9 cellular contexts compared by ENCODE assay signal in genomic region chr12:22287776-22288621, GRCh38. TPM values are rescaled to one million over a fixed set of nuclear protein-coding genes. Genes with fewer than 3 reads are reported as not detected.
A peak's percentile ranks its signal among the peaks of the same experiment; 100 is the strongest.
DNase-seq lines count a peak whose midpoint lies in the region; ATAC-seq, FAIRE-seq and TF ChIP-seq lines count a peak whose summit lies in the region.
"Had no signal": no experiment of that assay in that cellular context is flagged by ENCODE, and none has a peak within 500 bp of the region (broad histone marks: within the 10 kb centered on the region; RNA-seq: fewer than 3 reads in every experiment).

No MANE protein-coding gene starts in this region.

- TF ChIP-seq POLR2A in HepG2 (IDR thresholded peaks at IDR 0.05; ENCODE audit: insufficient read depth in 1 of 2, low read depth in 2 of 2, low read length in 2 of 2) (no peak), uterus (IDR thresholded peaks at IDR 0.05) (no peak)

- ATAC-seq in HepG2 (no peak), sciatic nerve (no peak)

- no peak for TF ChIP-seq CTCF in AG10803 (conservative IDR thresholded peaks at IDR 0.05; ENCODE audit: low read length)
- no peak for TF ChIP-seq CTCF in HepG2 (CRISPR knock-in tag; IDR thresholded peaks at IDR 0.05)
- no peak for TF ChIP-seq CTCF in uterus (IDR thresholded peaks at IDR 0.05)

- no peak overlapping the region for H3K4me3 ChIP-seq in AG10803 (ENCODE audit: low read length)
- H3K4me3 ChIP-seq in HUES6 (ENCODE audit: low read depth, low read length): 0 out of 2 replicates have a peak overlapping the region, but pooled peaks have one; percentile 0
- H3K4me3 ChIP-seq in HepG2 (replicated peaks in 1 of 3; ENCODE audit: insufficient read depth in 1 of 3, low read depth in 2 of 3, low read length in 3 of 3): no peak overlapping the region
- no peak overlapping the region for H3K4me3 ChIP-seq in uterus

- H3K9ac ChIP-seq in HUES6 (ENCODE audit: low read length): no peak overlapping the region
- no peak overlapping the region for H3K9ac ChIP-seq in HepG2 (ENCODE audit: insufficient read depth, low read depth, low read length)

- H3K36me3 ChIP-seq in HUES6 (ENCODE audit: control insufficient read depth, insufficient read depth, low read length): no peaks in the 10 kb centered on the region
- H3K36me3 ChIP-seq in HepG2 (replicated peaks in 1 of 2; ENCODE audit: control insufficient read depth in 1 of 2, insufficient read depth in 2 of 2, low read length in 2 of 2): no peaks in the 10 kb centered on the region
- no peaks in the 10 kb centered on the region for H3K36me3 ChIP-seq in uterus

- H3K4me1 ChIP-seq in HUES6 (ENCODE audit: control insufficient read depth, insufficient read depth, low read length) (peaks cover 9% of the 10 kb centered on the region), HepG2 (ENCODE audit: insufficient read depth, low read length) (no peaks in the 10 kb centered on the region), uterus (peaks cover 0 to 2% of the 10 kb centered on the region in 2 donors)

- H3K4me2 ChIP-seq in HepG2 (ENCODE audit: low read depth, low read length): no peak overlapping the region

- POLR2A ChIA-PET in HepG2 (lab: Yijun Ruan, JAX): no interaction called here

- CTCF ChIA-PET in HepG2 (lab: Yijun Ruan, JAX; ENCODE audit: low intra/inter-chr PET ratio, low total read pairs): no interaction called here

- no peak for TF ChIP-seq RAD21 in HepG2 (CRISPR knock-in tag; IDR thresholded peaks at IDR 0.05)

- H3K27ac ChIP-seq in HUES6 (ENCODE audit: low read depth, low read length): no peak overlapping the region
- no peak overlapping the region for H3K27ac ChIP-seq in HepG2 (ENCODE audit: extremely low read length, insufficient read depth, low read length)
- peak overlapping the region in 1 of 2 donors; percentile 20 for H3K27ac ChIP-seq in uterus

- FAIRE-seq in HepG2 (lab: Jason Lieb, UNC): no peak

- H3K79me2 ChIP-seq in HepG2 (ENCODE audit: insufficient read depth, low read length): no peaks in the 10 kb centered on the region

- 10% methylated on average over 11 of the region's 11 CpGs for WGBS in HepG2 (ENCODE audit: low lambda C conversion rate)

- H4K20me1 ChIP-seq in HepG2 (ENCODE audit: insufficient read depth, low read length): no peaks in the 10 kb centered on the region

- in situ Hi-C loops in HepG2 (cut with HindIII; ENCODE audit: extremely low pct_ligation_motif_present, low pct_unique_long_range_greater_than_20kb): no loop called here

- no peaks in the 10 kb centered on the region; the same call in 1 of the 2 replicates for H3K27me3 ChIP-seq in HUES6 (ENCODE audit: control insufficient read depth, insufficient read depth, low read length)
- H3K27me3 ChIP-seq in HepG2 (ENCODE audit: control insufficient read depth in 1 of 2, insufficient read depth in 2 of 2, low read length in 2 of 2): no peaks in the 10 kb centered on the region
- H3K27me3 ChIP-seq in uterus: no peaks in the 10 kb centered on the region

- H3K9me3 ChIP-seq in HUES6 (ENCODE audit: control insufficient read depth, insufficient read depth, low read depth, low read length) (no peaks in the 10 kb centered on the region; the same call in 1 of the 2 replicates), HepG2 (ENCODE audit: low read length) (no peaks in the 10 kb centered on the region), uterus (no peaks in the 10 kb centered on the region)

- no TSS peak for BruUV-seq in HepG2 (replicated peaks; lab: Mats Ljungman, UMichigan)

- TF ChIP-seq EP300 in HepG2 (IDR thresholded peaks at IDR 0.05; ENCODE audit: low read depth in 2 of 2, low read length in 2 of 2) (no peak), HepG2 (CRISPR knock-in tag; IDR thresholded peaks at IDR 0.05; ENCODE audit: borderline replicate concordance) (no peak)

- H2AFZ ChIP-seq in HepG2 (ENCODE audit: low read length): no peak overlapping the region

- intact Hi-C loops in HepG2 (cut with micrococcal nuclease; ENCODE audit: unreplicated experiment) (no loop called here), sciatic nerve (cut with DNase I) (no loop called here), uterus (cut with DNase I; ENCODE audit: low total_unique reads) (no loop called here), posterior vena cava (cut with DNase I) (no loop called here)

- DNase-seq in AG10803 (ENCODE audit: low read depth): peak; percentile 55
- peak; percentile 1 to 4 (median 2) for DNase-seq in activated CD8-positive, alpha-beta memory T cell treated with anti-CD3 and anti-CD28 coated beads for 48 hours (ENCODE audit: low read depth in 2 of 3, low spot score in 2 of 3)
- DNase-seq in medulla oblongata (ENCODE audit: extremely low spot score): peak; percentile 7
- no peak for DNase-seq in HepG2 (ENCODE audit: low spot score)
- DNase-seq in sciatic nerve (ENCODE audit: low spot score): no peak
- DNase-seq in uterus: no peak
- DNase-seq in posterior vena cava (ENCODE audit: low spot score): no peak
- DNase-seq: naive B cell had no signal

TF ChIP-seq in HepG2, 621 proteins besides CTCF, POLR2A, EP300 and RAD21 (continues in another document):
- TF ChIP-seq ZNF7 (CRISPR knock-in tag; IDR thresholded peaks at IDR 0.05) (no peak), ZNF30 (CRISPR knock-in tag; IDR thresholded peaks at IDR 0.05) (no peak), ZBTB7A (CRISPR knock-in tag; IDR thresholded peaks at IDR 0.05) (no peak), FOXK2 (IDR thresholded peaks at IDR 0.05) (no peak), SRY (CRISPR knock-in tag; IDR thresholded peaks at IDR 0.05) (no peak), FOXA3 (CRISPR knock-in tag; IDR thresholded peaks at IDR 0.05) (no peak), MYNN (CRISPR knock-in tag; IDR thresholded peaks at IDR 0.05; ENCODE audit: low read depth) (no peak), CREM (IDR thresholded peaks at IDR 0.05) (no peak), CREM (CRISPR knock-in tag; IDR thresholded peaks at IDR 0.05) (no peak), SNAPC4 (CRISPR knock-in tag; IDR thresholded peaks at IDR 0.05) (no peak), JDP2 (CRISPR knock-in tag; IDR thresholded peaks at IDR 0.05; ENCODE audit: borderline replicate concordance) (no peak), ZNF292 (CRISPR knock-in tag; IDR thresholded peaks at IDR 0.05; ENCODE audit: borderline replicate concordance, low read depth) (no peak), ZNF850 (CRISPR knock-in tag; conservative IDR thresholded peaks at IDR 0.05) (no peak)

RNA-seq across cellular contexts. Expression of gene ST8SIA1, which starts 46.5 kb away (rescaled TPM):
- total RNA-seq in HepG2 (2016; rRNA removed; fragmentation: Illumina TruSeq; extraction: Trizol) (not detected in 2 replicates), sciatic nerve (5.5 TPM), uterus (10 to 100 TPM in 2 of 4 donors, 1 to 10 TPM in 2; 7.8 to 14.6 (median 9.9) TPM), posterior vena cava (1 to 10 TPM; 2.8 to 4.0 TPM)
- total RNA-seq in HepG2 (2016; cell fraction: cytosol; rRNA removed; fragmentation: Illumina TruSeq; extraction: Trizol; ENCODE audit: low read depth): not detected in 2 replicates
- not detected in 2 replicates for total RNA-seq in HepG2 (2016; cell fraction: insoluble cytoplasmic fraction; rRNA removed; fragmentation: Illumina TruSeq; extraction: Trizol)
- not detected in 2 replicates for total RNA-seq in HepG2 (2016; cell fraction: membrane; rRNA removed; fragmentation: Illumina TruSeq; extraction: Trizol)
- not detected in 2 replicates for total RNA-seq in HepG2 (2016; cell fraction: nucleus; rRNA removed; fragmentation: Illumina TruSeq; extraction: Trizol)
- not detected in 2 replicates for polyA plus RNA-seq in HepG2 (2011; rRNA removed)
- not detected in 2 replicates for polyA plus RNA-seq in HepG2 (2011; cell fraction: cytosol; rRNA removed)
- polyA plus RNA-seq in HepG2 (2011; cell fraction: nucleus; rRNA removed): not detected in 2 replicates
- polyA plus RNA-seq in HepG2 (2012): not detected in 2 replicates
- not detected in 2 replicates for polyA plus RNA-seq in HepG2 (2016; cell fraction: cytosol; fragmentation: Illumina TruSeq; extraction: Trizol; ENCODE audit: low read depth)
- not detected in 2 replicates for polyA plus RNA-seq in HepG2 (2016; cell fraction: insoluble cytoplasmic fraction; fragmentation: Illumina TruSeq; extraction: Trizol; ENCODE audit: low read depth)
- not detected in 2 replicates for polyA plus RNA-seq in HepG2 (2016; cell fraction: membrane; fragmentation: Illumina TruSeq; extraction: Trizol; ENCODE audit: low read depth)
- not detected in 2 replicates for polyA plus RNA-seq in HepG2 (2016; cell fraction: nucleus; fragmentation: Illumina TruSeq; extraction: Trizol; ENCODE audit: insufficient read depth, low read depth)
- polyA minus RNA-seq in HepG2 (2011; rRNA and poly(A)+ RNA removed; ENCODE audit: low replicate concordance): 0.12 and 0.62 TPM in 2 replicates
- not detected in 2 replicates for polyA minus RNA-seq in HepG2 (2011; cell fraction: cytosol; rRNA and poly(A)+ RNA removed)
- not detected in 2 replicates for polyA minus RNA-seq in HepG2 (2011; cell fraction: nucleus; rRNA and poly(A)+ RNA removed)

Comparison
In these comparisons a context has a peak if more than half of its experiments do, and no peak if none do; other contexts are left out.
1. DNase-seq: peak in AG10803 (single experiment), activated CD8-positive, alpha-beta memory T cell treated with anti-CD3 and anti-CD28 coated beads for 48 hours (3 of 3) and medulla oblongata (single experiment); none in HepG2 (single experiment), sciatic nerve (single experiment), uterus (0 of 2) and posterior vena cava (single experiment).